Comparison of ENCODE assay signal across 9 cellular contexts in genomic region chr2:38184964-38185603, GRCh38.
DNase-seq lines count a peak whose midpoint lies in the region; ATAC-seq and TF ChIP-seq lines count a peak whose summit lies in the region.
"Had no signal": no experiment of that assay in that cellular context is flagged by ENCODE, and none has a peak within 500 bp of the region (broad histone marks: within the 10 kb centered on the region; RNA-seq: fewer than 3 reads in every experiment).

No MANE protein-coding gene starts in this region.

- WGBS in esophagus squamous epithelium, 2 donors: 50 to 67% methylated on average over 2 of the region's 2 CpGs

- peak; percentile 63 for DNase-seq in ELR (ENCODE audit: low read depth)
- DNase-seq in esophagus squamous epithelium (lab: John Stamatoyannopoulos, UW): no peak
- no peak for DNase-seq in DMS114 treated with DMSO at 0.1 percent for 48 hours (lab: John Stamatoyannopoulos, UW; ENCODE audit: unreplicated experiment)
- no peak for DNase-seq in NCI-H2107 treated with DMSO at 0.1 percent for 48 hours (lab: John Stamatoyannopoulos, UW; ENCODE audit: unreplicated experiment)
- DNase-seq in AG08396 (ENCODE audit: low spot score): no peak
- no peak for DNase-seq in NCI-H128 (lab: John Stamatoyannopoulos, UW; ENCODE audit: unreplicated experiment)
- DNase-seq: T-helper 17 cell had no signal

- intact Hi-C loops in esophagus squamous epithelium (cut with DNase I): no loop called here

- no peak for TF ChIP-seq CTCF in esophagus squamous epithelium (IDR thresholded peaks at IDR 0.05)

- no peak overlapping the region for H3K4me3 ChIP-seq in esophagus squamous epithelium

- peaks cover 0 to 30% (median 8%) of the 10 kb centered on the region in 3 donors for H3K4me1 ChIP-seq in esophagus squamous epithelium

- H3K9me3 ChIP-seq in esophagus squamous epithelium: no peaks in the 10 kb centered on the region

- no peaks in the 10 kb centered on the region for H3K27me3 ChIP-seq in esophagus squamous epithelium

- H3K36me3 ChIP-seq in esophagus squamous epithelium: no peaks in the 10 kb centered on the region

- no peak for TF ChIP-seq POLR2A in esophagus squamous epithelium (IDR thresholded peaks at IDR 0.05)

- H3K27ac ChIP-seq in esophagus squamous epithelium: peak overlapping the region in 3 of 4 donors; percentile 22 to 80 (median 45)

- ATAC-seq in GM21381 (IDR thresholded peaks at IDR 0.05; ENCODE audit: unreplicated experiment) (peak; percentile 98), HG03469 (IDR thresholded peaks at IDR 0.05; ENCODE audit: unreplicated experiment) (peak; percentile 95)
- ATAC-seq: T-helper 17 cell had no signal
